25 cellular contexts compared by ENCODE assay signal in genomic region chr1:25899792-25900191, GRCh38. TPM values are rescaled to one million over a fixed set of nuclear protein-coding genes. Genes with fewer than 3 reads are reported as not detected.
DNase-seq lines count a peak whose midpoint lies in the region; TF ChIP-seq lines count a peak whose summit lies in the region.
"Had no signal": no experiment of that assay in that cellular context is flagged by ENCODE, and none has a peak within 500 bp of the region (broad histone marks: within the 10 kb centered on the region; RNA-seq: fewer than 3 reads in every experiment).

No MANE protein-coding gene starts in this region.

- no peak for TF ChIP-seq EP300 in sigmoid colon (IDR thresholded peaks at IDR 0.05)

- peaks cover 98% of the 10 kb centered on the region for H3K36me3 ChIP-seq in WERI-Rb-1
- no peaks in the 10 kb centered on the region for H3K36me3 ChIP-seq in testis (ENCODE audit: low read depth, missing control alignments)
- peaks cover 0 to 49% (median 9%) of the 10 kb centered on the region in 4 donors for H3K36me3 ChIP-seq in sigmoid colon
- H3K36me3 ChIP-seq: ovary, thoracic aorta, uterus had no signal

- 73 to 79% methylated on average over 6 of the region's 6 CpGs for WGBS in testis, 2 donors
- WGBS in sigmoid colon, 2 donors, result 87 to 91% methylated on average over 6 of the region's 6 CpGs

- no peak overlapping the region for H3K4me3 ChIP-seq in WERI-Rb-1 (ENCODE audit: low read depth, low read length)
- no peak overlapping the region for H3K4me3 ChIP-seq in testis
- H3K4me3 ChIP-seq in sigmoid colon, result no peak overlapping the region
- H3K4me3 ChIP-seq: body of pancreas, lower lobe of right lung, mucosa of descending colon, ovary, thoracic aorta, uterus had no signal

- H3K27me3 ChIP-seq in WERI-Rb-1 (ENCODE audit: insufficient read depth, low read depth, severe bottlenecking) (no peaks in the 10 kb centered on the region), testis (no peaks in the 10 kb centered on the region), sigmoid colon (no peaks in the 10 kb centered on the region)
- H3K27me3 ChIP-seq: body of pancreas, ovary, uterus had no signal

- H3K4me1 ChIP-seq in testis, result peaks cover 27% of the 10 kb centered on the region
- peaks cover 0 to 23% (median 18%) of the 10 kb centered on the region in 4 donors for H3K4me1 ChIP-seq in sigmoid colon

- intact Hi-C loops in testis (cut with DNase I; ENCODE audit: low total_unique reads), result loop anchor here (5.0 to 10.0 kb wide), 2 partner anchors 98 to 245 kb away; partner anchors contain the start of gene PAFAH2
- intact Hi-C loops in sigmoid colon (cut with DNase I), result loop anchor here (5.0 kb wide), 1 partner anchor 213 kb away; the partner anchor contains the start of gene PDIK1L

- DNase-seq in NCI-H1105 treated with DMSO at 0.1 percent for 48 hours (lab: John Stamatoyannopoulos, UW), result peak; percentile 60
- DNase-seq in NCI-H1105 (lab: John Stamatoyannopoulos, UW), result no peak
- no peak for DNase-seq in WERI-Rb-1
- peak; percentile 59 for DNase-seq in medulla oblongata (ENCODE audit: extremely low spot score)
- no peak for DNase-seq in testis
- DNase-seq in AML-193 (lab: John Stamatoyannopoulos, UW), result no peak
- no peak for DNase-seq in NCI-H1048 (lab: John Stamatoyannopoulos, UW)
- DNase-seq in sigmoid colon, result no peak
- DNase-seq: 8988T; activated CD4-positive, alpha-beta T cell treated with anti-CD3 and anti-CD28 coated beads for 36 hours; activated effector memory CD4-positive, alpha-beta T cell treated with anti-CD3 and anti-CD28 coated beads, Interleukin-2, amount 50 U/mL, for 16 hours; activated naive CD8-positive, alpha-beta T cell treated with anti-CD3 and anti-CD28 coated beads, Interleukin-2, amount 50 U/mL, for 24 hours; activated T-cell treated with anti-CD3 and anti-CD28 coated beads, Interleukin-2, amount 50 U/mL, for 1 hour; body of pancreas; CD4-positive, alpha-beta memory T cell; DMS 273 treated with DMSO at 0.1 percent for 48 hours; effector CD8-positive, alpha-beta T cell; lower lobe of right lung; mucosa of descending colon; OCI-M1; ovary; stimulated activated CD4-positive, alpha-beta T cell treated with anti-CD3 and anti-CD28 coated beads, Interleukin-2, amount 100 ng/mL, for 48 hours; uterus had no signal

- TF ChIP-seq CTCF in WERI-Rb-1 (IDR thresholded peaks at IDR 0.05; ENCODE audit: low read depth, low read length) (no peak), testis (IDR thresholded peaks at IDR 0.05) (no peak), sigmoid colon (IDR thresholded peaks at IDR 0.05) (no peak)

- H3K9me3 ChIP-seq in WERI-Rb-1 (ENCODE audit: severe bottlenecking), result no peaks in the 10 kb centered on the region
- H3K9me3 ChIP-seq in testis, result no peaks in the 10 kb centered on the region
- H3K9me3 ChIP-seq in sigmoid colon, result no peaks in the 10 kb centered on the region
- H3K9me3 ChIP-seq: body of pancreas, lower lobe of right lung, mucosa of descending colon, ovary, thoracic aorta, uterus had no signal

- TF ChIP-seq POLR2A in testis (IDR thresholded peaks at IDR 0.05), result no peak
- no peak for TF ChIP-seq POLR2A in sigmoid colon (IDR thresholded peaks at IDR 0.05)

- H3K27ac ChIP-seq in WERI-Rb-1, result peak overlapping the region; percentile 40; the same call in 1 of the 2 replicates
- peak overlapping the region; percentile 53 to 78 for H3K27ac ChIP-seq in testis
- no peak overlapping the region for H3K27ac ChIP-seq in sigmoid colon
- H3K27ac ChIP-seq: body of pancreas, lower lobe of right lung, ovary, thoracic aorta, uterus had no signal

RNA-seq across cellular contexts. Expression of gene STMN1, which starts 6.4 kb away (rescaled TPM):
- total RNA-seq in testis, result 100 to 1,000 TPM; 230 to 393 TPM
- 727 TPM for polyA plus RNA-seq in testis (ENCODE audit: insufficient read depth, low read depth, low replicate concordance)
- total RNA-seq in sigmoid colon, result 10 to 100 TPM; 30.7 to 37.5 (median 36.3) TPM
- 100 to 1,000 TPM in 1 of 3 donors, 10 to 100 TPM in 2; 61.3 to 175 (median 97.1) TPM for polyA plus RNA-seq in sigmoid colon

RNA-seq across cellular contexts. Expression of gene PAQR7, which starts 24.3 kb away (rescaled TPM):
- total RNA-seq in testis (10 to 100 TPM; 92.4 to 94.8 TPM), sigmoid colon (1 to 10 TPM; 4.3 to 9.4 (median 6.4) TPM)
- polyA plus RNA-seq in testis (ENCODE audit: insufficient read depth, low read depth, low replicate concordance) (89.3 TPM), sigmoid colon (1 to 10 TPM in 2 of 3 donors, under 1 TPM in 1; 0.92 to 3.0 (median 1.2) TPM)

RNA-seq across cellular contexts. Expression of gene AUNIP, which starts 40.5 kb away (rescaled TPM):
- 10 to 100 TPM; 14.1 to 22.5 TPM for total RNA-seq in testis
- 28.5 TPM for polyA plus RNA-seq in testis (ENCODE audit: insufficient read depth, low read depth, low replicate concordance)
- total RNA-seq in sigmoid colon, result not detected
- 1 to 10 TPM in 1 of 3 donors, under 1 TPM in 1, not detected in 1; 0.46 to 1.9 TPM for polyA plus RNA-seq in sigmoid colon
- total RNA-seq: body of pancreas; CD4-positive, alpha-beta memory T cell; lower lobe of right lung; Right ventricle myocardium inferior; thoracic aorta had no signal
- polyA plus RNA-seq: CD4-positive, alpha-beta memory T cell had no signal

Comparison
In these comparisons a context has a peak if more than half of its experiments do, and no peak if none do; other contexts are left out.
1. DNase-seq: peak in NCI-H1105 treated with DMSO at 0.1 percent for 48 hours (single experiment) and medulla oblongata (single experiment); none in NCI-H1105 (single experiment), WERI-Rb-1 (single experiment), testis (single experiment), AML-193 (0 of 2), NCI-H1048 (single experiment) and sigmoid colon (single experiment).
2. H3K27ac ChIP-seq: peak in WERI-Rb-1 (single experiment) and testis (2 of 2); none in sigmoid colon (0 of 4).
3. RNA of gene STMN1, which starts 6.4 kb away (total RNA-seq): 230 to 393 TPM in testis; 30.7 to 37.5 TPM in sigmoid colon; every median in the first group is over 4 times any median in the second.
4. RNA of gene PAQR7, which starts 24.3 kb away (total RNA-seq): 92.4 to 94.8 TPM in testis; 4.3 to 9.4 TPM in sigmoid colon; every median in the first group is over 4 times any median in the second.
5. RNA of gene AUNIP, which starts 40.5 kb away (total RNA-seq): 14.1 to 22.5 TPM in testis; not detected in sigmoid colon; every median in the first group is over 10 times any median in the second.